ENCODE assay signal across 1 cellular context in genomic region chr18:10230072-10230471, GRCh38.
TF ChIP-seq lines count a peak whose summit lies in the region.

No MANE protein-coding gene starts in this region.

TF ChIP-seq in K562, 482 proteins besides CTCF, POLR2A, EP300 and RAD21 (continued from another document and continues in another):
- TF ChIP-seq TFAP4 (CRISPR knock-in tag; IDR thresholded peaks at IDR 0.05; ENCODE audit: borderline replicate concordance) (peak; percentile 91), ZNF316 (IDR thresholded peaks at IDR 0.05) (no peak), CBFA2T3 (IDR thresholded peaks at IDR 0.05) (peak; percentile 73), ZBTB7A (IDR thresholded peaks at IDR 0.05; ENCODE audit: borderline replicate concordance, control insufficient read depth, low read depth, low read length) (no peak), GTF2F1 (IDR thresholded peaks at IDR 0.05; ENCODE audit: low read depth, low read length) (no peak), ILK (tag; IDR thresholded peaks at IDR 0.05; ENCODE audit: borderline replicate concordance, low read depth) (no peak), RBM22 (IDR thresholded peaks at IDR 0.05; ENCODE audit: low read depth, low read length, poor library complexity, severe bottlenecking) (no peak), TEAD4 (IDR thresholded peaks at IDR 0.05; ENCODE audit: low read length) (peak; percentile 27; the same call in 1 of the 2 replicates), TEAD4 (CRISPR knock-in tag; IDR thresholded peaks at IDR 0.05; ENCODE audit: borderline replicate concordance) (no peak), PHF20 (IDR thresholded peaks at IDR 0.05; ENCODE audit: partially characterized antibody) (no peak), FOXP1 (CRISPR knock-in tag; IDR thresholded peaks at IDR 0.05) (no peak), JUN (IDR thresholded peaks at IDR 0.05; ENCODE audit: borderline replicate concordance, low read depth, low read length) (0 out of 2 replicates have a peak, but pooled peaks have one; percentile 59), JUN (CRISPR knock-in tag; IDR thresholded peaks at IDR 0.05; ENCODE audit: borderline replicate concordance) (no peak), ATF3 (IDR thresholded peaks at IDR 0.05) (peak; percentile 74), ATF3 (CRISPR knock-in tag; conservative IDR thresholded peaks at IDR 0.05) (no peak; the same call in 1 of the 2 replicates), IRF1 (CRISPR knock-in tag; IDR thresholded peaks at IDR 0.05; ENCODE audit: borderline replicate concordance) (no peak), POLR2AphosphoS5 (IDR thresholded peaks at IDR 0.05; ENCODE audit: control insufficient read depth, insufficient read depth, low read depth, low read length) (no peak), FOSL1 (tag; conservative IDR thresholded peaks at IDR 0.05) (0 out of 2 replicates have a peak, but pooled peaks have one; percentile 45), CBFA2T2 (conservative IDR thresholded peaks at IDR 0.05) (0 out of 2 replicates have a peak, but pooled peaks have one; percentile 29), DACH1 (IDR thresholded peaks at IDR 0.05; ENCODE audit: partially characterized antibody) (peak; percentile 15), TCF3 (CRISPR knock-in tag; IDR thresholded peaks at IDR 0.05) (peak; percentile 36; the same call in 1 of the 2 replicates), ZNF140 (CRISPR knock-in tag; IDR thresholded peaks at IDR 0.05) (no peak), TCF15 (CRISPR knock-in tag; IDR thresholded peaks at IDR 0.05) (no peak), TCFL5 (CRISPR knock-in tag; conservative IDR thresholded peaks at IDR 0.05) (no peak), HLTF (IDR thresholded peaks at IDR 0.05) (no peak), JUND (IDR thresholded peaks at IDR 0.05; ENCODE audit: borderline replicate concordance, low read depth, low read length) (peak; percentile 90), JUND (tag; IDR thresholded peaks at IDR 0.05; ENCODE audit: borderline replicate concordance, low read depth, low read length) (peak; percentile 78; the same call in 1 of the 3 replicates), MEIS2 (IDR thresholded peaks at IDR 0.05; ENCODE audit: partially characterized antibody) (peak; percentile 76), KLF6 (CRISPR knock-in tag; IDR thresholded peaks at IDR 0.05; ENCODE audit: borderline replicate concordance) (no peak), FOXK2 (conservative IDR thresholded peaks at IDR 0.05 in 1 of 2, IDR thresholded peaks at IDR 0.05 in 1 of 2; ENCODE audit: low read depth in 2 of 2) (no peak), ZMIZ1 (IDR thresholded peaks at IDR 0.05; ENCODE audit: low read depth in 2 of 2, low read length in 2 of 2) (no peak), TAL1 (IDR thresholded peaks at IDR 0.05) (peak; percentile 36; the same call in 1 of the 2 replicates), LCOR (CRISPR knock-in tag; IDR thresholded peaks at IDR 0.05) (no peak), PHTF2 (CRISPR knock-in tag; IDR thresholded peaks at IDR 0.05) (no peak), SETDB1 (IDR thresholded peaks at IDR 0.05; ENCODE audit: low read length) (no peak), DPF2 (IDR thresholded peaks at IDR 0.05) (peak; percentile 54; the same call in 1 of the 2 replicates), ZNF766 (CRISPR knock-in tag; conservative IDR thresholded peaks at IDR 0.05) (no peak), ZNF764 (CRISPR knock-in tag; IDR thresholded peaks at IDR 0.05; ENCODE audit: low read depth) (no peak), HNRNPUL1 (IDR thresholded peaks at IDR 0.05; ENCODE audit: low read length) (no peak), MYBL2 (IDR thresholded peaks at IDR 0.05; ENCODE audit: low read depth) (no peak), MYBL2 (CRISPR knock-in tag; IDR thresholded peaks at IDR 0.05; ENCODE audit: borderline replicate concordance) (no peak), ETV1 (tag; conservative IDR thresholded peaks at IDR 0.05; ENCODE audit: low read depth) (peak; percentile 33; the same call in 1 of the 2 replicates), ARID1B (IDR thresholded peaks at IDR 0.05) (peak; percentile 57; the same call in 1 of the 2 replicates), SIRT6 (IDR thresholded peaks at IDR 0.05; ENCODE audit: low read depth, low read length) (no peak), CREM (IDR thresholded peaks at IDR 0.05; ENCODE audit: low read depth) (0 out of 2 replicates have a peak, but pooled peaks have one; percentile 18)
- TF ChIP-seq, protein P1, sequence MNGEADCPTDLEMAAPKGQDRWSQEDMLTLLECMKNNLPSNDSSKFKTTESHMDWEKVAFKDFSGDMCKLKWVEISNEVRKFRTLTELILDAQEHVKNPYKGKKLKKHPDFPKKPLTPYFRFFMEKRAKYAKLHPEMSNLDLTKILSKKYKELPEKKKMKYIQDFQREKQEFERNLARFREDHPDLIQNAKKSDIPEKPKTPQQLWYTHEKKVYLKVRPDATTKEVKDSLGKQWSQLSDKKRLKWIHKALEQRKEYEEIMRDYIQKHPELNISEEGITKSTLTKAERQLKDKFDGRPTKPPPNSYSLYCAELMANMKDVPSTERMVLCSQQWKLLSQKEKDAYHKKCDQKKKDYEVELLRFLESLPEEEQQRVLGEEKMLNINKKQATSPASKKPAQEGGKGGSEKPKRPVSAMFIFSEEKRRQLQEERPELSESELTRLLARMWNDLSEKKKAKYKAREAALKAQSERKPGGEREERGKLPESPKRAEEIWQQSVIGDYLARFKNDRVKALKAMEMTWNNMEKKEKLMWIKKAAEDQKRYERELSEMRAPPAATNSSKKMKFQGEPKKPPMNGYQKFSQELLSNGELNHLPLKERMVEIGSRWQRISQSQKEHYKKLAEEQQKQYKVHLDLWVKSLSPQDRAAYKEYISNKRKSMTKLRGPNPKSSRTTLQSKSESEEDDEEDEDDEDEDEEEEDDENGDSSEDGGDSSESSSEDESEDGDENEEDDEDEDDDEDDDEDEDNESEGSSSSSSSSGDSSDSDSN (IDR thresholded peaks at IDR 0.05; ENCODE audit: borderline replicate concordance in 1 of 2, low read depth in 2 of 2, low read length in 2 of 2), result no peak
- TF ChIP-seq, protein P2, sequence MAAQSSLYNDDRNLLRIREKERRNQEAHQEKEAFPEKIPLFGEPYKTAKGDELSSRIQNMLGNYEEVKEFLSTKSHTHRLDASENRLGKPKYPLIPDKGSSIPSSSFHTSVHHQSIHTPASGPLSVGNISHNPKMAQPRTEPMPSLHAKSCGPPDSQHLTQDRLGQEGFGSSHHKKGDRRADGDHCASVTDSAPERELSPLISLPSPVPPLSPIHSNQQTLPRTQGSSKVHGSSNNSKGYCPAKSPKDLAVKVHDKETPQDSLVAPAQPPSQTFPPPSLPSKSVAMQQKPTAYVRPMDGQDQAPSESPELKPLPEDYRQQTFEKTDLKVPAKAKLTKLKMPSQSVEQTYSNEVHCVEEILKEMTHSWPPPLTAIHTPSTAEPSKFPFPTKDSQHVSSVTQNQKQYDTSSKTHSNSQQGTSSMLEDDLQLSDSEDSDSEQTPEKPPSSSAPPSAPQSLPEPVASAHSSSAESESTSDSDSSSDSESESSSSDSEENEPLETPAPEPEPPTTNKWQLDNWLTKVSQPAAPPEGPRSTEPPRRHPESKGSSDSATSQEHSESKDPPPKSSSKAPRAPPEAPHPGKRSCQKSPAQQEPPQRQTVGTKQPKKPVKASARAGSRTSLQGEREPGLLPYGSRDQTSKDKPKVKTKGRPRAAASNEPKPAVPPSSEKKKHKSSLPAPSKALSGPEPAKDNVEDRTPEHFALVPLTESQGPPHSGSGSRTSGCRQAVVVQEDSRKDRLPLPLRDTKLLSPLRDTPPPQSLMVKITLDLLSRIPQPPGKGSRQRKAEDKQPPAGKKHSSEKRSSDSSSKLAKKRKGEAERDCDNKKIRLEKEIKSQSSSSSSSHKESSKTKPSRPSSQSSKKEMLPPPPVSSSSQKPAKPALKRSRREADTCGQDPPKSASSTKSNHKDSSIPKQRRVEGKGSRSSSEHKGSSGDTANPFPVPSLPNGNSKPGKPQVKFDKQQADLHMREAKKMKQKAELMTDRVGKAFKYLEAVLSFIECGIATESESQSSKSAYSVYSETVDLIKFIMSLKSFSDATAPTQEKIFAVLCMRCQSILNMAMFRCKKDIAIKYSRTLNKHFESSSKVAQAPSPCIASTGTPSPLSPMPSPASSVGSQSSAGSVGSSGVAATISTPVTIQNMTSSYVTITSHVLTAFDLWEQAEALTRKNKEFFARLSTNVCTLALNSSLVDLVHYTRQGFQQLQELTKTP (IDR thresholded peaks at IDR 0.05; ENCODE audit: low read depth in 1 of 2, partially characterized antibody in 2 of 2), result no peak
- TF ChIP-seq, protein P3, sequence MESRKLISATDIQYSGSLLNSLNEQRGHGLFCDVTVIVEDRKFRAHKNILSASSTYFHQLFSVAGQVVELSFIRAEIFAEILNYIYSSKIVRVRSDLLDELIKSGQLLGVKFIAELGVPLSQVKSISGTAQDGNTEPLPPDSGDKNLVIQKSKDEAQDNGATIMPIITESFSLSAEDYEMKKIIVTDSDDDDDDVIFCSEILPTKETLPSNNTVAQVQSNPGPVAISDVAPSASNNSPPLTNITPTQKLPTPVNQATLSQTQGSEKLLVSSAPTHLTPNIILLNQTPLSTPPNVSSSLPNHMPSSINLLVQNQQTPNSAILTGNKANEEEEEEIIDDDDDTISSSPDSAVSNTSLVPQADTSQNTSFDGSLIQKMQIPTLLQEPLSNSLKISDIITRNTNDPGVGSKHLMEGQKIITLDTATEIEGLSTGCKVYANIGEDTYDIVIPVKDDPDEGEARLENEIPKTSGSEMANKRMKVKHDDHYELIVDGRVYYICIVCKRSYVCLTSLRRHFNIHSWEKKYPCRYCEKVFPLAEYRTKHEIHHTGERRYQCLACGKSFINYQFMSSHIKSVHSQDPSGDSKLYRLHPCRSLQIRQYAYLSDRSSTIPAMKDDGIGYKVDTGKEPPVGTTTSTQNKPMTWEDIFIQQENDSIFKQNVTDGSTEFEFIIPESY (CRISPR knock-in tag; IDR thresholded peaks at IDR 0.05), result no peak
- TF ChIP-seq, protein P4, sequence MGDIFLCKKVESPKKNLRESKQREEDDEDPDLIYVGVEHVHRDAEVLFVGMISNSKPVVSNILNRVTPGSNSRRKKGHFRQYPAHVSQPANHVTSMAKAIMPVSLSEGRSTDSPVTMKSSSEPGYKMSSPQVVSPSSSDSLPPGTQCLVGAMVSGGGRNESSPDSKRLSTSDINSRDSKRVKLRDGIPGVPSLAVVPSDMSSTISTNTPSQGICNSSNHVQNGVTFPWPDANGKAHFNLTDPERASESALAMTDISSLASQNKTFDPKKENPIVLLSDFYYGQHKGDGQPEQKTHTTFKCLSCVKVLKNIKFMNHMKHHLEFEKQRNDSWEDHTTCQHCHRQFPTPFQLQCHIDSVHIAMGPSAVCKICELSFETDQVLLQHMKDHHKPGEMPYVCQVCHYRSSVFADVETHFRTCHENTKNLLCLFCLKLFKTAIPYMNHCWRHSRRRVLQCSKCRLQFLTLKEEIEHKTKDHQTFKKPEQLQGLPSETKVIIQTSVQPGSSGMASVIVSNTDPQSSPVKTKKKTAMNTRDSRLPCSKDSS (IDR thresholded peaks at IDR 0.05; ENCODE audit: low read depth, partially characterized antibody), result no peak
- TF ChIP-seq, protein P5, sequence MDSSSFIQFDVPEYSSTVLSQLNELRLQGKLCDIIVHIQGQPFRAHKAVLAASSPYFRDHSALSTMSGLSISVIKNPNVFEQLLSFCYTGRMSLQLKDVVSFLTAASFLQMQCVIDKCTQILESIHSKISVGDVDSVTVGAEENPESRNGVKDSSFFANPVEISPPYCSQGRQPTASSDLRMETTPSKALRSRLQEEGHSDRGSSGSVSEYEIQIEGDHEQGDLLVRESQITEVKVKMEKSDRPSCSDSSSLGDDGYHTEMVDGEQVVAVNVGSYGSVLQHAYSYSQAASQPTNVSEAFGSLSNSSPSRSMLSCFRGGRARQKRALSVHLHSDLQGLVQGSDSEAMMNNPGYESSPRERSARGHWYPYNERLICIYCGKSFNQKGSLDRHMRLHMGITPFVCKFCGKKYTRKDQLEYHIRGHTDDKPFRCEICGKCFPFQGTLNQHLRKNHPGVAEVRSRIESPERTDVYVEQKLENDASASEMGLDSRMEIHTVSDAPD (CRISPR knock-in tag; IDR thresholded peaks at IDR 0.05), result no peak
